Comparison of ENCODE assay signal across 7 cellular contexts in the genomic region with DNA sequence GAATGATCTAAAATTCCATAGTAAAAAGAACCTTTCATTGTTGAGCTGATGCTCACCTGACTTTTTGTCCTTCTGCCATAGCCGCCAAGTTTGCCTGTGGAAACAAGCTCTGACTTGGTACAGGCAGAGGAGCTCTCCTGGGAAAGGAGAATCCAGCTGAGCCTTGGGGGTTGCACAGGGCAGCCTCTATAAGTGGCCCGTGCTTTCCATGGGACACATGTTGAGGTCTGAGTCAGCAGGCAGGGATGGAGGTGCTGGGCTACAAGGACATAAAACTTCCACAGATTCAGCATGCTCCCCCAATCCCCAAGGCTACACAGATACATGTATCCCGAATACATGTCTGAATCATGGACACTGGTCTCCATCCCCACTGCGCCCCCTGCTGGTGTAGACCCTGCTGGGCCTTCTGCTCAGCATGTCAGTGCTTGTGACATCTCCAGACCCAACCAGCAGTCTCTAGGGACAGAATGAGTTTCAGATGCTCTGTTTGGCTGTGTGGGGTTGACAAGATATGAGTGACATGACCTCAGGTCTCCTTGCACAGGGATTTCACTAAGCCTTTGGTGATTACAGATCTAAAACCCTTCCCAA.
DNase-seq lines count a peak whose midpoint lies in the region; ATAC-seq, FAIRE-seq and TF ChIP-seq lines count a peak whose summit lies in the region.
"Not testable (repeated sequence)": the region's sequence is repeated elsewhere in the genome, so short reads cannot be mapped to it uniquely, and the experiment has no call there.

No MANE protein-coding gene starts in this region.

- H3K9me3 ChIP-seq in OCI-LY7 (ENCODE audit: low read length); GM12878 (replicated peaks; ENCODE audit: control insufficient read depth, insufficient read depth, low read length); HepG2 (ENCODE audit: low read length): not testable (repeated sequence)

- not testable (repeated sequence) for TF ChIP-seq RAD21 in GM12878 (IDR thresholded peaks at IDR 0.05; ENCODE audit: insufficient read depth, low read depth, low read length); HepG2 (CRISPR knock-in tag; IDR thresholded peaks at IDR 0.05)

- peak overlapping the region; percentile 87 for H3K4me2 ChIP-seq in OCI-LY7 (ENCODE audit: low read length)
- H3K4me2 ChIP-seq in GM12878 (ENCODE audit: control insufficient read depth, insufficient read depth); HepG2 (ENCODE audit: low read depth, low read length): not testable (repeated sequence)

- FAIRE-seq in GM12878 (lab: Jason Lieb, UNC) = peak; percentile 84
- not testable (repeated sequence) for FAIRE-seq in HepG2 (lab: Jason Lieb, UNC)

- not testable (repeated sequence) for H3K36me3 ChIP-seq in OCI-LY7 (ENCODE audit: insufficient read depth, low read length); GM12878 (ENCODE audit: control insufficient read depth in 2 of 2, insufficient read depth in 2 of 2, low read length in 1 of 2); HepG2 (replicated peaks in 1 of 2; ENCODE audit: control insufficient read depth in 1 of 2, insufficient read depth in 2 of 2, low read length in 2 of 2)

- not testable (repeated sequence) for H3K9ac ChIP-seq in GM12878 (ENCODE audit: control insufficient read depth, insufficient read depth, low read length); HepG2 (ENCODE audit: insufficient read depth, low read depth, low read length)

- not testable (repeated sequence) for H3K27ac ChIP-seq in OCI-LY7 (ENCODE audit: low read depth, low read length, poor library complexity, severe bottlenecking); GM12878 (ENCODE audit: control insufficient read depth, insufficient read depth); HepG2 (ENCODE audit: extremely low read length, insufficient read depth, low read length)

- CTCF ChIA-PET in OCI-LY7 (lab: Charles Lee; ENCODE audit: unreplicated experiment); GM12878 (lab: Yijun Ruan, JAX); HepG2 (lab: Yijun Ruan, JAX; ENCODE audit: low intra/inter-chr PET ratio, low total read pairs): not testable (repeated sequence)

- RAD21 ChIA-PET in GM12878 (lab: Charles Lee; ENCODE audit: unreplicated experiment) = not testable (repeated sequence)

- TF ChIP-seq EP300 in GM12878 (IDR thresholded peaks at IDR 0.05; ENCODE audit: borderline replicate concordance in 1 of 2, control insufficient read depth in 1 of 2, low read depth in 2 of 2, low read length in 2 of 2); HepG2 (IDR thresholded peaks at IDR 0.05; ENCODE audit: low read depth in 2 of 2, low read length in 2 of 2); HepG2 (CRISPR knock-in tag; IDR thresholded peaks at IDR 0.05; ENCODE audit: borderline replicate concordance): not testable (repeated sequence)

- SMC1A ChIA-PET in GM12878 (lab: Charles Lee; ENCODE audit: uncharacterized antibody, unreplicated experiment) = not testable (repeated sequence)

- not testable (repeated sequence) for H2AFZ ChIP-seq in OCI-LY7 (ENCODE audit: low read length); GM12878 (ENCODE audit: control insufficient read depth, low read depth, low read length); HepG2 (ENCODE audit: low read length)

- in situ Hi-C loops in GM12878 (cut with MboI); HepG2 (cut with HindIII; ENCODE audit: extremely low pct_ligation_motif_present, low pct_unique_long_range_greater_than_20kb): not testable (repeated sequence)

- TF ChIP-seq POLR2A in GM12878 (IDR thresholded peaks at IDR 0.05; ENCODE audit: low read depth, low read length); HepG2 (IDR thresholded peaks at IDR 0.05; ENCODE audit: insufficient read depth in 1 of 2, low read depth in 2 of 2, low read length in 2 of 2): not testable (repeated sequence)

- not testable (repeated sequence) for H3K27me3 ChIP-seq in GM12878 (replicated peaks in 1 of 2; ENCODE audit: control insufficient read depth in 2 of 2, insufficient read depth in 2 of 2, low read length in 1 of 2); HepG2 (ENCODE audit: control insufficient read depth in 1 of 2, insufficient read depth in 2 of 2, low read length in 2 of 2)

- intact Hi-C loops in OCI-LY7 (cut with micrococcal nuclease; ENCODE audit: unreplicated experiment); GM12878 (cut with micrococcal nuclease; ENCODE audit: unreplicated experiment); HepG2 (cut with micrococcal nuclease; ENCODE audit: unreplicated experiment): not testable (repeated sequence)

- WGBS in GM12878 (ENCODE audit: insufficient coverage, insufficient replicate concordance, low lambda C conversion rate, missing lambda C conversion rate) = 16% methylated on average over 4 of the region's 4 CpGs
- 3% methylated on average over 4 of the region's 4 CpGs for WGBS in HepG2 (ENCODE audit: low lambda C conversion rate)

- peak; percentile 52 for DNase-seq in OCI-LY7 (ENCODE audit: low spot score)
- not testable (repeated sequence) for DNase-seq in GM12878 (ENCODE audit: low read depth, low spot score); HepG2 (ENCODE audit: low spot score)

- H3K4me3 ChIP-seq in OCI-LY7 (ENCODE audit: low read depth, low read length, poor library complexity, severe bottlenecking) = peak overlapping the region; percentile 16
- not testable (repeated sequence) for H3K4me3 ChIP-seq in GM12878; HepG2 (replicated peaks in 1 of 3; ENCODE audit: insufficient read depth in 1 of 3, low read depth in 2 of 3, low read length in 3 of 3)

- peaks cover 37% of the 10 kb centered on the region for H3K4me1 ChIP-seq in OCI-LY7 (ENCODE audit: insufficient read depth, low read length, poor library complexity, severe bottlenecking)
- not testable (repeated sequence) for H3K4me1 ChIP-seq in GM12878 (ENCODE audit: control insufficient read depth, insufficient read depth, low read length); HepG2 (ENCODE audit: insufficient read depth, low read length)

- H3K79me2 ChIP-seq in OCI-LY7 (ENCODE audit: insufficient read depth, low read depth, low read length) = peaks cover 23% of the 10 kb centered on the region
- not testable (repeated sequence) for H3K79me2 ChIP-seq in GM12878 (ENCODE audit: control insufficient read depth, insufficient read depth, low read length); HepG2 (ENCODE audit: insufficient read depth, low read length)

- not testable (repeated sequence) for H4K20me1 ChIP-seq in OCI-LY7 (ENCODE audit: insufficient read depth, low read length); GM12878 (ENCODE audit: control insufficient read depth, insufficient read depth); HepG2 (ENCODE audit: insufficient read depth, low read length)

- POLR2A ChIA-PET in OCI-LY7 (lab: Charles Lee); GM12878 (lab: Charles Lee); HepG2 (lab: Yijun Ruan, JAX): not testable (repeated sequence)

- ATAC-seq in GM18502 (IDR thresholded peaks at IDR 0.05; ENCODE audit: poor library complexity, unreplicated experiment) = peak; percentile 94
- ATAC-seq in GM19463 (IDR thresholded peaks at IDR 0.05; ENCODE audit: unreplicated experiment) = peak; percentile 99
- peak; percentile 98 for ATAC-seq in HG02610 (IDR thresholded peaks at IDR 0.05; ENCODE audit: unreplicated experiment)
- ATAC-seq in HG03196 (IDR thresholded peaks at IDR 0.05; ENCODE audit: unreplicated experiment) = peak; percentile 87
- peak; percentile 98 for ATAC-seq in GM12878
- ATAC-seq in HepG2 = peak; percentile 97

- not testable (repeated sequence) for H3K9me2 ChIP-seq in OCI-LY7 (ENCODE audit: insufficient read depth, low read length)

- TF ChIP-seq CTCF in OCI-LY7 (conservative IDR thresholded peaks at IDR 0.05; ENCODE audit: low read length) (peak; percentile 73), GM12878 (IDR thresholded peaks at IDR 0.05 in 2 of 3, conservative IDR thresholded peaks at IDR 0.05 in 1 of 3; ENCODE audit: control insufficient read depth in 2 of 3, extremely low read depth in 1 of 3, insufficient read depth in 1 of 3, low read depth in 3 of 3, low read length in 3 of 3) (peak; percentile 29 to 45 (median 40); a peak in 4 of 6 replicates), HepG2 (CRISPR knock-in tag; IDR thresholded peaks at IDR 0.05) (peak; percentile 53)

- BruUV-seq in OCI-LY7 (replicated peaks; lab: Mats Ljungman, UMichigan); GM12878 (replicated peaks; lab: Mats Ljungman, UMichigan); HepG2 (replicated peaks; lab: Mats Ljungman, UMichigan): not testable (repeated sequence)

TF ChIP-seq in GM12878, 131 proteins besides CTCF, POLR2A, EP300 and RAD21:
- peak; percentile 46 for TF ChIP-seq MEF2B (IDR thresholded peaks at IDR 0.05; ENCODE audit: partially characterized antibody, poor library complexity, severe bottlenecking)
